ENCODE assay signal across 8 cellular contexts in the genomic region with DNA sequence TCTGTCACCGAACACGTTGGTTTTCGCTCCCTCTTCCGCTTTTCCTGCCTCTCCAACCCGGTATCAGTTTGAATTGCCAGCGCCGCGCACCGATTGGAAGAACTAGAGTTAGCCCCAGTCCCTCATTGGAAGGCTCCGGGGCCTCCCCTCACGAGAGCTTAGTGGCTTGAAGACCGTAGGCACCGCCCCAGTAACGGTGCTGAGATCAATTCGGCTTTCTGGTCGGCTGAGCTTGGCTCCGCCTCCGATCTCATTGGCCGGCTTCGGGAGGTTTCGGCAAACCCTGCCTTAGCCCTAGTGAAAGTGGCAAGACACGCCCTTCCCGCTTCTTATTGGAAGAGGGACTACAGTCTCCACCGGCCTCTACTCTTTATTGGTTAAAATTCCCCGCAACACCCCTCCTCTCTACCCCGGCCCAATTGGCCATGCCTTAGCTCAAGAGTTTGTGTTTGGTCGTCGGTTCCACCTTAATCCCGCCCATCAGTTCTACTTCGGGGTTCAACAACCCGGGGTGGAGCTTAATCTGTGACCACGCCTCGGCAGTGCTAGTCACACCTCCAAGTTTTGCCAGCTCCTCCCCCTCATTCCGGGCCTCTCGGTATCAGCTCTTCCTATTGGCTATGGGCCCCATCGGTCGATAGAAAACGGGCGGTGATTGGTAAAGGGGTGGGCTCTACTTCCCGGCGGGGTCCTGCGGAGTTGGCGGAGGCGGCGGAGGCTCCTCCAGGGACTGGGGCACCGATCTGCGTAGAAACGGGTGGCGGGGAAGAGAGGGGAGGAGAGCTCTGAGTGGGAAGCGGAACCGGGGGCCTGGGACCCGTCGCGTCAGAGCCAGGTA. TPM values are rescaled to one million over a fixed set of nuclear protein-coding genes. Genes with fewer than 3 reads are reported as not detected.
DNase-seq lines count a peak whose midpoint lies in the region; ATAC-seq, FAIRE-seq and TF ChIP-seq lines count a peak whose summit lies in the region.
"Not testable (repeated sequence)": the region's sequence is repeated elsewhere in the genome, so short reads cannot be mapped to it uniquely, and the experiment has no call there.

A gene (minus strand): TSS at position 51 of the 838 bp plus-strand sequence. CDS start 851 bp downstream, outside the sequence.
A gene (plus strand): TSS at position 686 of the 838 bp plus-strand sequence. CDS start 2,472 bp downstream, outside the sequence.

- DNase-seq in GM12891 (ENCODE audit: insufficient read length, low spot score), result peak; percentile 48
- DNase-seq in NCI-H146 (lab: John Stamatoyannopoulos, UW), result peak; percentile 99
- peak; percentile 88 for DNase-seq in T follicular helper cell (ENCODE audit: low read depth)
- peak; percentile 84 for DNase-seq in activated naive CD8-positive, alpha-beta T cell treated with anti-CD3 and anti-CD28 coated beads, Interleukin-2, amount 10 ng/mL, durations not matched to agents 7 days and 5 days
- DNase-seq in cardiac septum (ENCODE audit: low spot score), result peak; percentile 96
- peak; percentile 100 for DNase-seq in pons (ENCODE audit: low spot score)
- peak; percentile 86 for DNase-seq in type B pancreatic cell (ENCODE audit: extremely low spot score, unreplicated experiment)

- not testable (repeated sequence) for H3K9me3 Mint-ChIP-seq in activated naive CD8-positive, alpha-beta T cell treated with anti-CD3 and anti-CD28 coated beads, Interleukin-2, amount 10 ng/mL, durations not matched to agents 7 days and 5 days; type B pancreatic cell

- POLR2A ChIA-PET in activated naive CD8-positive, alpha-beta T cell treated with anti-CD3 and anti-CD28 coated beads, Interleukin-2, amount 10 ng/mL, durations not matched to agents 7 days and 5 days (lab: Charles Lee), result not testable (repeated sequence)

- H3K4me3 Mint-ChIP-seq in activated naive CD8-positive, alpha-beta T cell treated with anti-CD3 and anti-CD28 coated beads, Interleukin-2, amount 10 ng/mL, durations not matched to agents 7 days and 5 days, result peak within 1 kb of the TSS; percentile 96
- peak within 1 kb of the TSS; percentile 95 for H3K4me3 Mint-ChIP-seq in type B pancreatic cell

- not testable (repeated sequence) for TF ChIP-seq CTCF in type B pancreatic cell (conservative IDR thresholded peaks at IDR 0.05)

- TF ChIP-seq POLR2A in GM12891 (IDR thresholded peaks at IDR 0.05; ENCODE audit: low read depth, low read length), result not testable (repeated sequence)

- H3K27me3 Mint-ChIP-seq in activated naive CD8-positive, alpha-beta T cell treated with anti-CD3 and anti-CD28 coated beads, Interleukin-2, amount 10 ng/mL, durations not matched to agents 7 days and 5 days; type B pancreatic cell: not testable (repeated sequence)

- intact Hi-C loops in cardiac septum (cut with DNase I), result not testable (repeated sequence)

- FAIRE-seq in GM12891 (lab: Jason Lieb, UNC), result not testable (repeated sequence)

- peak within 1 kb of the TSS; percentile 90 for H3K27ac Mint-ChIP-seq in activated naive CD8-positive, alpha-beta T cell treated with anti-CD3 and anti-CD28 coated beads, Interleukin-2, amount 10 ng/mL, durations not matched to agents 7 days and 5 days
- H3K27ac Mint-ChIP-seq in type B pancreatic cell, result peak within 1 kb of the TSS; percentile 94

- not testable (repeated sequence) for H3K36me3 Mint-ChIP-seq in activated naive CD8-positive, alpha-beta T cell treated with anti-CD3 and anti-CD28 coated beads, Interleukin-2, amount 10 ng/mL, durations not matched to agents 7 days and 5 days; type B pancreatic cell

- peak; percentile 86 for ATAC-seq in HG02852 (IDR thresholded peaks at IDR 0.05; ENCODE audit: unreplicated experiment)
- ATAC-seq in activated naive CD8-positive, alpha-beta T cell treated with anti-CD3 and anti-CD28 coated beads, Interleukin-2, amount 10 ng/mL, durations not matched to agents 7 days and 5 days (ENCODE audit: low read depth), result peak; percentile 90

- H3K4me1 Mint-ChIP-seq in activated naive CD8-positive, alpha-beta T cell treated with anti-CD3 and anti-CD28 coated beads, Interleukin-2, amount 10 ng/mL, durations not matched to agents 7 days and 5 days; type B pancreatic cell (ENCODE audit: unreplicated experiment): not testable (repeated sequence)

RNA-seq across cellular contexts. Expression of the first gene that starts in this region (rescaled TPM):
- 6.7 TPM for polyA plus RNA-seq in GM12891 (2012; ENCODE audit: low read depth, missing spikeins)
- 10 to 100 TPM; 23.9 to 24.1 TPM for total RNA-seq in activated naive CD8-positive, alpha-beta T cell treated with anti-CD3 and anti-CD28 coated beads, Interleukin-2, amount 10 ng/mL, durations not matched to agents 7 days and 5 days
- total RNA-seq in cardiac septum (0.13 TPM), type B pancreatic cell (ENCODE audit: low replicate concordance) (2.8 and 4.9 TPM in 2 replicates)

RNA-seq across cellular contexts. Expression of the second gene that starts in this region (rescaled TPM):
- polyA plus RNA-seq in GM12891 (2012; ENCODE audit: low read depth, missing spikeins), result 0.53 TPM
- 10 to 100 TPM; 26.3 to 31.0 TPM for total RNA-seq in activated naive CD8-positive, alpha-beta T cell treated with anti-CD3 and anti-CD28 coated beads, Interleukin-2, amount 10 ng/mL, durations not matched to agents 7 days and 5 days
- total RNA-seq in cardiac septum, result 9.8 TPM
- total RNA-seq in type B pancreatic cell (ENCODE audit: low replicate concordance), result 15.8 and 26.8 TPM in 2 replicates

Comparison
In these comparisons a context has a peak if more than half of its experiments do, and no peak if none do; other contexts are left out.
1. Peak in every context shown above with its lines: DNase-seq and ATAC-seq.
2. DNase-seq: peak in every context shown above with its lines; median percentile 100 in pons; 99 in NCI-H146; 96 in cardiac septum; 88 in T follicular helper cell; 86 in type B pancreatic cell; 84 in activated naive CD8-positive, alpha-beta T cell treated with anti-CD3 and anti-CD28 coated beads, Interleukin-2, amount 10 ng/mL, durations not matched to agents 7 days and 5 days; 48 in GM12891.